In the genomic region with DNA sequence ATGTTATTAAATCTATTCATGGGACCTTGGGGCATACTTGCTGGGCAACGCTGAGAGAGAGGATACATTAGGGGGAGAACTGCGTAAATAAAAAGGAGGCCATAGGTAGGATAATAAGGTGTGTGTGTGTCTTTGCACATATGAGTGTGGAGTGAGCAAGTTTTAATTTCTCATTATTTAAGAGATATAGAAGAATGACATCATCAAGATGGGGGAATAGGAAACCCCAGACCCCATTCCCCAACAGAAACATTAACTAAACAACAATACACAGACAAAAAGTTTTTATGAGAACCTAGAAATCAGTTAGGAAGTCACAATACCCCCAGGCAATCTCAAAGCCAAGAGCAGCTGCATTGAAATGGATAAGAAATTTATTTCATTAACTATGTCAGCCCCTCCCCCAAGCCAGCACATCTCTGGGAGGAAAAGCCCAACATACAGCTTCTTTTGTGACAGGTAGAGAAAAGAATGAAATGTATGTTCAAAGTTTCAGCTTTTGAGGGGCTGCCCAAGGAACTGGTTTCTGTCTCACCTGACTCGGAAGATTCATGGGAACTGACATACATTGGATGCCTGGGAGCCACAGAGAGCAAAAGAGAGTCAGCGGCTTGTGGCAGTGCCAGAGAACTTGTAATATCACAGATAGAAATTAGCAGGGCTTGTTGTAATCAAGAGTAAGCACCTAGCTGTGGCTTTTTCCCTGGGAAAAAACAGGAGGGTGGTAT, we compare ENCODE assay signal across 1 cellular context.
TF ChIP-seq lines count a peak whose summit lies in the region.

No MANE protein-coding gene starts in this region.

TF ChIP-seq in endothelial cell of umbilical vein, 7 proteins besides CTCF, POLR2A, EP300 and RAD21:
- TF ChIP-seq, protein P1, sequence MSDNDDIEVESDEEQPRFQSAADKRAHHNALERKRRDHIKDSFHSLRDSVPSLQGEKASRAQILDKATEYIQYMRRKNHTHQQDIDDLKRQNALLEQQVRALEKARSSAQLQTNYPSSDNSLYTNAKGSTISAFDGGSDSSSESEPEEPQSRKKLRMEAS (IDR thresholded peaks at IDR 0.05; ENCODE audit: insufficient read depth, insufficient read length): no peak
- TF ChIP-seq GATA2 (IDR thresholded peaks at IDR 0.05; ENCODE audit: insufficient read depth, insufficient read length, low read depth, low read length) (no peak), JUN (IDR thresholded peaks at IDR 0.05; ENCODE audit: borderline replicate concordance, insufficient read depth, insufficient read length, low read depth) (no peak), POLR2AphosphoS5 (IDR thresholded peaks at IDR 0.05; ENCODE audit: insufficient read depth, low read depth, low read length) (no peak), FOS (IDR thresholded peaks at IDR 0.05; ENCODE audit: borderline replicate concordance, insufficient read depth, low read length) (no peak), MYC (IDR thresholded peaks at IDR 0.05; ENCODE audit: low read depth, low read length) (no peak), EZH2 (IDR thresholded peaks at IDR 0.05; ENCODE audit: borderline replicate concordance, low read depth, low read length, severe bottlenecking) (no peak)
TF ChIP-seq in endothelial cell of umbilical vein: peak in this region for 0.
